In the genomic region with DNA sequence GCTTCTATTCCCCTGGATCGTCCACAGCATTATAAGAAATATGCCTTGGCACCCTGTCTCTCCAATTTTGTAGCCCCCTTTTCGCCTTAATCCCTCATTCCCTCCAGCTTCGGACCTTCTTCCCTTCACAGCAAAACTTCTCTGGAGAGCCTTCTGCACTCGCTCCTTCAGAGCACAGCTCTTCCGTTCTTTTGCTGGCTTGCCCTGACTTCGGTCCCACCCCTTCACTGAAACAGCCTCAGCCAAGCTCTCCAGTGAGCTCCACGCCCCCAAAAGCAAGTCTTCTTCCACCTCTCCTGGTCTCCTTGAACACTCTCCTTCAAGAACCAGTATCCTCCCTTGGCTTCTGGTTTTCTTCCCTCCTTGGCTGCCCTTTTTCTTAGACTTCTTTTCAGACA, we compare ENCODE assay signal across 8 cellular contexts. TPM values are rescaled to one million over a fixed set of nuclear protein-coding genes. Genes with fewer than 3 reads are reported as not detected.
DNase-seq lines count a peak whose midpoint lies in the region; ATAC-seq, FAIRE-seq and TF ChIP-seq lines count a peak whose summit lies in the region.

No MANE protein-coding gene starts in this region.

- no peaks in the 10 kb centered on the region for H3K36me3 ChIP-seq in BLaER1
- peaks cover 23% of the 10 kb centered on the region for H3K36me3 ChIP-seq in NT2/D1 (ENCODE audit: insufficient read depth, insufficient read length, low read length)
- H3K36me3 ChIP-seq in neural cell (ENCODE audit: insufficient read depth, low read length): no peaks in the 10 kb centered on the region

- no peak for DNase-seq in NT2/D1 (ENCODE audit: low read depth, low spot score)
- peak; percentile 63 for DNase-seq in epidermal melanocyte (ENCODE audit: insufficient read length, low spot score)
- DNase-seq in GM19239 (ENCODE audit: insufficient read length, low spot score): no peak
- DNase-seq in pons (ENCODE audit: low spot score): no peak
- no peak for DNase-seq in stimulated activated CD4-positive, alpha-beta T cell treated with anti-CD3 and anti-CD28 coated beads, Interleukin-1b, Interleukin-23, amount 100 ng/mL, for 48 hours

- peak overlapping the region; percentile 88 for H3K9ac ChIP-seq in BLaER1
- H3K9ac ChIP-seq in NT2/D1 (ENCODE audit: insufficient read length, low read depth): peak overlapping the region; percentile 80
- H3K9ac ChIP-seq in neural cell (ENCODE audit: low read length): peak overlapping the region; percentile 70

- no peaks in the 10 kb centered on the region for H3K9me3 ChIP-seq in BLaER1
- H3K9me3 ChIP-seq in NT2/D1 (ENCODE audit: insufficient read depth, low read length): no peaks in the 10 kb centered on the region
- no peaks in the 10 kb centered on the region for H3K9me3 ChIP-seq in neural cell (ENCODE audit: low read length)

- H3K4me2 ChIP-seq in BLaER1 (peak overlapping the region; percentile 100), neural cell (ENCODE audit: low read length) (peak overlapping the region; percentile 82)

- peaks cover 19% of the 10 kb centered on the region for H3K79me2 ChIP-seq in neural cell (replicated peaks; ENCODE audit: insufficient read depth, low read length)

- TF ChIP-seq EP300 in neural cell (conservative IDR thresholded peaks at IDR 0.05; ENCODE audit: poor library complexity, severe bottlenecking): no peak

- no peak for FAIRE-seq in GM19239 (lab: Jason Lieb, UNC)

- no peaks in the 10 kb centered on the region for H3K9me2 ChIP-seq in neural cell (ENCODE audit: insufficient read depth, low read length)

- no peak overlapping the region for H2AFZ ChIP-seq in neural cell (ENCODE audit: low read depth, low read length)

- peaks cover 12% of the 10 kb centered on the region for H3K27me3 ChIP-seq in BLaER1
- H3K27me3 ChIP-seq in NT2/D1 (ENCODE audit: insufficient read depth, insufficient read length): peaks cover 13% of the 10 kb centered on the region
- H3K27me3 ChIP-seq in neural cell (ENCODE audit: insufficient read depth, low read depth, low read length): no peaks in the 10 kb centered on the region

- H3K27ac ChIP-seq in BLaER1 (no peak overlapping the region), neural cell (ENCODE audit: low read length) (no peak overlapping the region)

- H3K4me3 ChIP-seq in BLaER1 (peak overlapping the region; percentile 95), NT2/D1 (ENCODE audit: insufficient read length, low read depth) (peak overlapping the region; percentile 69), neural cell (ENCODE audit: low read length) (peak overlapping the region; percentile 93)

- no peak for ATAC-seq in HG02938 (IDR thresholded peaks at IDR 0.05; ENCODE audit: unreplicated experiment)

- no peak for TF ChIP-seq CTCF in neural cell (IDR thresholded peaks at IDR 0.05; ENCODE audit: poor library complexity, severe bottlenecking)

- H4K20me1 ChIP-seq in BLaER1 (peaks cover 57% of the 10 kb centered on the region), neural cell (ENCODE audit: insufficient read depth) (no peaks in the 10 kb centered on the region)

- H3F3A ChIP-seq in neural cell (ENCODE audit: insufficient read depth, low read length, poor library complexity, severe bottlenecking): no peaks in the 10 kb centered on the region

- H3K4me1 ChIP-seq in BLaER1 (peaks cover 50% of the 10 kb centered on the region), NT2/D1 (ENCODE audit: insufficient read depth, insufficient read length) (peaks cover 11% of the 10 kb centered on the region)

- no peak for TF ChIP-seq RAD21 in neural cell (conservative IDR thresholded peaks at IDR 0.05)

TF ChIP-seq in neural cell, 6 proteins besides CTCF, POLR2A, EP300 and RAD21:
- TF ChIP-seq MXI1 (conservative IDR thresholded peaks at IDR 0.05; ENCODE audit: poor library complexity, severe bottlenecking): no peak
- TF ChIP-seq, protein P1, sequence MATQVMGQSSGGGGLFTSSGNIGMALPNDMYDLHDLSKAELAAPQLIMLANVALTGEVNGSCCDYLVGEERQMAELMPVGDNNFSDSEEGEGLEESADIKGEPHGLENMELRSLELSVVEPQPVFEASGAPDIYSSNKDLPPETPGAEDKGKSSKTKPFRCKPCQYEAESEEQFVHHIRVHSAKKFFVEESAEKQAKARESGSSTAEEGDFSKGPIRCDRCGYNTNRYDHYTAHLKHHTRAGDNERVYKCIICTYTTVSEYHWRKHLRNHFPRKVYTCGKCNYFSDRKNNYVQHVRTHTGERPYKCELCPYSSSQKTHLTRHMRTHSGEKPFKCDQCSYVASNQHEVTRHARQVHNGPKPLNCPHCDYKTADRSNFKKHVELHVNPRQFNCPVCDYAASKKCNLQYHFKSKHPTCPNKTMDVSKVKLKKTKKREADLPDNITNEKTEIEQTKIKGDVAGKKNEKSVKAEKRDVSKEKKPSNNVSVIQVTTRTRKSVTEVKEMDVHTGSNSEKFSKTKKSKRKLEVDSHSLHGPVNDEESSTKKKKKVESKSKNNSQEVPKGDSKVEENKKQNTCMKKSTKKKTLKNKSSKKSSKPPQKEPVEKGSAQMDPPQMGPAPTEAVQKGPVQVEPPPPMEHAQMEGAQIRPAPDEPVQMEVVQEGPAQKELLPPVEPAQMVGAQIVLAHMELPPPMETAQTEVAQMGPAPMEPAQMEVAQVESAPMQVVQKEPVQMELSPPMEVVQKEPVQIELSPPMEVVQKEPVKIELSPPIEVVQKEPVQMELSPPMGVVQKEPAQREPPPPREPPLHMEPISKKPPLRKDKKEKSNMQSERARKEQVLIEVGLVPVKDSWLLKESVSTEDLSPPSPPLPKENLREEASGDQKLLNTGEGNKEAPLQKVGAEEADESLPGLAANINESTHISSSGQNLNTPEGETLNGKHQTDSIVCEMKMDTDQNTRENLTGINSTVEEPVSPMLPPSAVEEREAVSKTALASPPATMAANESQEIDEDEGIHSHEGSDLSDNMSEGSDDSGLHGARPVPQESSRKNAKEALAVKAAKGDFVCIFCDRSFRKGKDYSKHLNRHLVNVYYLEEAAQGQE (IDR thresholded peaks at IDR 0.05; ENCODE audit: borderline replicate concordance): no peak
- no peak for TF ChIP-seq POLR2AphosphoS5 (IDR thresholded peaks at IDR 0.05)
- TF ChIP-seq TAF1 (IDR thresholded peaks at IDR 0.05; ENCODE audit: low read depth): no peak
- no peak for TF ChIP-seq EZH2 (IDR thresholded peaks at IDR 0.05; ENCODE audit: borderline replicate concordance, insufficient read depth, low read length, poor library complexity, severe bottlenecking)
- TF ChIP-seq SMC3 (conservative IDR thresholded peaks at IDR 0.05; ENCODE audit: poor library complexity): no peak

RNA-seq across cellular contexts. Expression of a gene that starts 1.5 kb away (rescaled TPM):
- polyA plus RNA-seq in neural cell: 16.3 and 20.0 TPM in 2 replicates
- polyA minus RNA-seq in neural cell: 14.9 and 15.7 TPM in 2 replicates
